ENCODE assay signal across 9 cellular contexts in the genomic region with DNA sequence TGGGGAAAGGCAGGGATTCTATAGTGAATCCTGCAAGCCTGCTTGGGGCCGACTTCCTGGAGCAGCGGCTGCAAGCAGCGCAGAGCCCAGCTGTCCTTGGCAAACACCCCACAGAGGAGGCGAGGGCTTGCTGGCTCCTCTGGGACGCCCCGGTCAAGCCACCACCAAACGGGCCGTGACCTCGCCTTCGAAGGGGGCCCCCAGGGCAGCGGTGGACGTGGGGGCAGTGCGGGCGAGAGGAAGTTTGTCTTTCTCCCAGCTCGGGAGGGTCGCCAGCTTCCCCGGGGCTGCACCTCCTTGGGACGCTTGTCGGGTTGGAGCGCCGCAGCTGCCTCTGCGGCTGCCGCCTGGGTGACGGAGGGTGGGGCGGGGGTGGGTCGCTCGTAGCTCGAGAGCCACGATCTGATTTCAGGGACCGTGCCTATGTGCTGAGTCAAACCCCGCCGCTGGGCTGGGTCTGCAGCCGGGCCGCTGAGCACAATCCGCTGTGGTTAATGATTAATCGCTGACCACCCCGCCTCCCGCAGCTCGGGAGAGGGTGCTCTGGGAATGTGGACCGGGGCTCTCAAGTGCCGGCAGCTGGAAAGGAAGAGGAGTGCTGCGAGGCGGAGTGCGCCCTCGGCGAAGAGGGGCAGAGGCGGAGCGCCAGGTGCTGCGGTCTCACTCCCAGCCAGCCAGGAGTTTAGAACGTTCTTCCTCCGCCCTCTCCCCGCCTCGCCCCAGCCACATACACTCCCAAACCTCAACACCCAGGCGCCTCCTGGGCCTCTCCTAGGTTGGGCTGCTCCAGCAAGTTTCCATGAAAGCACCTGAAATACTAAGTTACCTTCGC. TPM values are rescaled to one million over a fixed set of nuclear protein-coding genes. Genes with fewer than 3 reads are reported as not detected.
A peak's percentile ranks its signal among the peaks of the same experiment; 100 is the strongest.
DNase-seq lines count a peak whose midpoint lies in the region; ATAC-seq, FAIRE-seq and TF ChIP-seq lines count a peak whose summit lies in the region.
"Had no signal": no experiment of that assay in that cellular context is flagged by ENCODE, and none has a peak within 500 bp of the region (broad histone marks: within the 10 kb centered on the region; RNA-seq: fewer than 3 reads in every experiment).

Gene GPR39 (plus strand): TSS at position 726 of the 832 bp plus-strand sequence.

- no peaks in the 10 kb centered on the region for H3K9me3 ChIP-seq in PC-9 (ENCODE audit: insufficient read depth, low read depth)
- H3K9me3 ChIP-seq in esophagus (ENCODE audit: control insufficient read depth in 2 of 2, insufficient read depth in 1 of 2, low read depth in 1 of 2, low read length in 1 of 2) = no peaks in the 10 kb centered on the region

- peaks cover 23% of the 10 kb centered on the region for H3F3A ChIP-seq in PC-9 (ENCODE audit: insufficient read depth, low read depth)

- peak; percentile 84 for FAIRE-seq in urothelium cell line (lab: Jason Lieb, UNC)
- FAIRE-seq: G401.6 had no signal

- H3K4me2 ChIP-seq in PC-9 = peak within 1 kb of the TSS; percentile 99

- CTCF ChIA-PET in PC-9 (lab: Charles Lee) = interaction anchor here (0.6 to 1.3 kb wide), 3 partner anchors 64 to 924 kb away, joined by 3 to 5 read pairs (median 4); no protein-coding TSS in a partner anchor

- H2AFZ ChIP-seq in PC-9 = peak within 1 kb of the TSS; percentile 82

- ATAC-seq in HG03432 (IDR thresholded peaks at IDR 0.05; ENCODE audit: unreplicated experiment) (peak; percentile 62), GM18873 (IDR thresholded peaks at IDR 0.05; ENCODE audit: low FRiP score, unreplicated experiment) (no peak)

- H3K4me1 ChIP-seq in PC-9 (replicated peaks; ENCODE audit: insufficient read depth) (peaks cover 49% of the 10 kb centered on the region), esophagus (ENCODE audit: control insufficient read depth in 2 of 2, insufficient read depth in 2 of 2, low read length in 1 of 2) (peaks cover 0 to 14% of the 10 kb centered on the region in 2 donors)

- peak; percentile 97 for DNase-seq in A172 (ENCODE audit: low spot score)
- peak; percentile 97 for DNase-seq in PC-9
- peak; percentile 47 for DNase-seq in midbrain (lab: John Stamatoyannopoulos, UW)
- DNase-seq in urothelium cell line (ENCODE audit: low spot score) = peak; percentile 98
- no peak for DNase-seq in activated CD4-positive, CD25-positive, alpha-beta regulatory T cell (lab: John Stamatoyannopoulos, UW)

- no TSS peak for BruUV-seq in PC-9 (replicated peaks; lab: Mats Ljungman, UMichigan)

- H3K9me2 ChIP-seq in PC-9 (ENCODE audit: insufficient read depth) = no peaks in the 10 kb centered on the region

- peaks cover 46% of the 10 kb centered on the region for H3K79me2 ChIP-seq in PC-9 (ENCODE audit: low read depth)

- POLR2A ChIA-PET in PC-9 (lab: Charles Lee; ENCODE audit: unreplicated experiment) = interaction anchor here (0.5 to 0.9 kb wide), 3 partner anchors 23 to 606 kb away, joined by 3 to 5 read pairs (median 4); no protein-coding TSS in a partner anchor

- H3K27me3 ChIP-seq in PC-9 (ENCODE audit: insufficient read depth, low read depth) (no peaks in the 10 kb centered on the region), esophagus (ENCODE audit: control insufficient read depth in 1 of 2, insufficient read depth in 2 of 2, low read length in 2 of 2) (no peaks in the 10 kb centered on the region)

- H4K20me1 ChIP-seq in PC-9 (ENCODE audit: insufficient read depth) = peaks cover 7% of the 10 kb centered on the region; the same call in 1 of the 2 replicates

- H3K4me3 ChIP-seq in PC-9 = peak within 1 kb of the TSS; percentile 73
- peak within 1 kb of the TSS; percentile 45 to 61 for H3K4me3 ChIP-seq in esophagus (ENCODE audit: low read depth in 1 of 2, low read length in 2 of 2)

- intact Hi-C loops in PC-9 (cut with micrococcal nuclease; ENCODE audit: unreplicated experiment) = loop anchor here (1.0 to 10.0 kb wide), 6 partner anchors 14 to 256 kb away; partner anchors contain the start of gene LYPD1

- 1 to 4% methylated on average over 44 to 55 of the region's 55 CpGs for WGBS in esophagus, 2 donors

- TF ChIP-seq CTCF in PC-9 (conservative IDR thresholded peaks at IDR 0.05) = no peak

- H3K27ac ChIP-seq in PC-9 (peak within 1 kb of the TSS; percentile 95), esophagus (ENCODE audit: low read depth in 2 of 2, low read length in 1 of 2) (peak within 1 kb of the TSS; percentile 79 to 82)

- H3K36me3 ChIP-seq in PC-9 (ENCODE audit: low read depth) = no peaks in the 10 kb centered on the region
- no peaks in the 10 kb centered on the region for H3K36me3 ChIP-seq in esophagus (ENCODE audit: control insufficient read depth in 2 of 2, insufficient read depth in 2 of 2, low read length in 1 of 2)

RNA-seq across cellular contexts. Expression of gene GPR39, which starts in this region (rescaled TPM):
- 3.6 and 4.7 TPM in 2 replicates for total RNA-seq in A172 (2014; rRNA removed; shearing (Covaris generic))
- 14.1 and 20.9 TPM in 2 replicates for total RNA-seq in PC-9 (2021)
- under 1 TPM; 0.65 to 0.93 TPM for polyA plus RNA-seq in esophagus

Comparison
In these comparisons a context has a peak if more than half of its experiments do, and no peak if none do; other contexts are left out.
1. DNase-seq: peak in A172 (single experiment), PC-9 (2 of 2), midbrain (single experiment) and urothelium cell line (single experiment); none in activated CD4-positive, CD25-positive, alpha-beta regulatory T cell (0 of 4).